ENCODE assay signal across 19 cellular contexts in the genomic region with DNA sequence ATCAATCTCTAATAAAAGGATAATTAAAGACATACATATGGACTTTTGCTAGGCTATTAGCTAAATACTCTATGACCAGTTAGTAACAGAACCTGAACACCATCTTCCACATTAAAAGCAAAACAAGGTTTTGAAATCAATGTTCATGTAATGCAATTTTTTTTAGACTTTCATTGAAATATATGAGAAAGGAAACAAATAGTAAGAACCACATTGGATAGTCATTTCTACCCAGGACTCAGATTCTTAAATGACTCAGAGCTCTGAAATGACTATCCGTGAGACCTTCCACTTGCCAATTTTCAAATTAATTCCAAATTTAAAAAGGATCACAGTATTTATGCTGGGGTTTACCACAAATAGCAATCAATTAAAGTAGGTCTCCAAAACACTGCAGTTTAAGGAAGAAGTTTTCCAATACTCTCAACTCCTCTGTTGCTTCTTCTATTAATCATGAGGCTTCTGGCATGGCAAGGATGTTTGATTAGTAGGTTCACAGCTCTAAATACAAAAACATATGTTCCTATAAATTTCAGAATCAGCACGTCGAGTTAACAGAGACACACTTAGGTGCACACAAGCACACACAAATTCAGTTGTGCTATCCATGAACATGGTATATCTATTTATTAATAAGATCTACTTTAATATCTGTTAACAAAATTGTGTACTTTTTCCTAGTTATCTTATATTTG.
DNase-seq lines count a peak whose midpoint lies in the region; ATAC-seq and TF ChIP-seq lines count a peak whose summit lies in the region.
"Had no signal": no experiment of that assay in that cellular context is flagged by ENCODE, and none has a peak within 500 bp of the region (broad histone marks: within the 10 kb centered on the region; RNA-seq: fewer than 3 reads in every experiment).

No MANE protein-coding gene starts in this region.

- DNase-seq in AG09309 (ENCODE audit: low read depth) (peak; percentile 42), GM13977 (ENCODE audit: low spot score) (peak; percentile 43), 8988T (no peak), COLO668 (lab: John Stamatoyannopoulos, UW; ENCODE audit: unreplicated experiment) (no peak), sigmoid colon (no peak), GM19240 (ENCODE audit: insufficient read length, low spot score) (no peak)
- DNase-seq: activated CD4-positive, alpha-beta T cell treated with anti-CD3 and anti-CD28 coated beads, Interleukin-2, amount 50 U/mL, for 1 hour; activated naive CD4-positive, alpha-beta T cell treated with anti-CD3 and anti-CD28 coated beads, Interleukin-2, amount 10 ng/mL, durations not matched to agents 7 days and 5 days; DMS79 treated with DMSO at 0.1 percent for 48 hours; effector CD8-positive, alpha-beta T cell; foreskin keratinocyte; mammary epithelial cell; NCI-H2029; NCI-H69; right cardiac atrium; stimulated activated CD4-positive, alpha-beta T cell treated with anti-CD3 and anti-CD28 coated beads, Interleukin-4, amount 100 ng/mL, for 1 hour had no signal

- intact Hi-C loops in sigmoid colon (cut with DNase I) = no loop called here

- ATAC-seq in GM21529 (IDR thresholded peaks at IDR 0.05; ENCODE audit: unreplicated experiment) (peak; percentile 83), HG03442 (IDR thresholded peaks at IDR 0.05; ENCODE audit: unreplicated experiment) (peak; percentile 91)
- ATAC-seq: foreskin keratinocyte, right cardiac atrium had no signal

- no peaks in the 10 kb centered on the region for H3K27me3 ChIP-seq in sigmoid colon
- H3K27me3 ChIP-seq: foreskin keratinocyte, neural progenitor cell had no signal

- peaks cover 0 to 2% (median 0%) of the 10 kb centered on the region in 4 donors for H3K4me1 ChIP-seq in sigmoid colon
- H3K4me1 ChIP-seq: foreskin keratinocyte, neural progenitor cell had no signal

- 84 to 91% methylated on average over 3 of the region's 3 CpGs for WGBS in sigmoid colon, 2 donors

- in situ Hi-C loops in GM13977 (cut with MboI; ENCODE audit: low pct_unique_long_range_greater_than_20kb, low sequenced_read_pairs, unreplicated experiment) = no loop called here

- H3K36me3 ChIP-seq in sigmoid colon = no peaks in the 10 kb centered on the region

- peaks cover 0 to 25% (median 14%) of the 10 kb centered on the region in 4 donors for H3K9me3 ChIP-seq in sigmoid colon

- H3K27ac ChIP-seq in sigmoid colon = no peak overlapping the region
- H3K27ac ChIP-seq: foreskin keratinocyte, neural progenitor cell had no signal

- no peak overlapping the region for H3K4me3 ChIP-seq in AG09309 (ENCODE audit: control insufficient read depth, low read depth, low read length)
- H3K4me3 ChIP-seq in sigmoid colon = no peak overlapping the region
- H3K4me3 ChIP-seq: neural progenitor cell had no signal

- no peak for TF ChIP-seq POLR2A in sigmoid colon (IDR thresholded peaks at IDR 0.05)

- TF ChIP-seq EP300 in sigmoid colon (IDR thresholded peaks at IDR 0.05) = no peak

- TF ChIP-seq CTCF in AG09309 (IDR thresholded peaks at IDR 0.05; ENCODE audit: control insufficient read depth, insufficient read depth, low read depth, low read length, missing control alignments) (no peak), GM13977 (IDR thresholded peaks at IDR 0.05; ENCODE audit: extremely low read depth, insufficient read depth, missing control alignments) (no peak), sigmoid colon (IDR thresholded peaks at IDR 0.05) (no peak)

Comparison
In these comparisons a context has a peak if more than half of its experiments do, and no peak if none do; other contexts are left out.
1. DNase-seq: peak in AG09309 (single experiment) and GM13977 (single experiment); none in 8988T (single experiment), COLO668 (single experiment), sigmoid colon (single experiment) and GM19240 (single experiment).